30 cellular contexts compared by ENCODE assay signal in genomic region chr4:108352664-108353308, GRCh38.
DNase-seq lines count a peak whose midpoint lies in the region; ATAC-seq and TF ChIP-seq lines count a peak whose summit lies in the region.
"Had no signal": no experiment of that assay in that cellular context is flagged by ENCODE, and none has a peak within 500 bp of the region (broad histone marks: within the 10 kb centered on the region; RNA-seq: fewer than 3 reads in every experiment).

No MANE protein-coding gene starts in this region.

- WGBS in mesodermal cell (ENCODE audit: insufficient coverage in 2 of 2), 2 experiments = 96 to 100% methylated on average over 3 of the region's 6 CpGs

- H3K27ac ChIP-seq in SK-N-MC (0 out of 2 replicates have a peak overlapping the region, but pooled peaks have one; percentile 38), mesodermal cell (ENCODE audit: low read depth, low read length, severe bottlenecking) (peak overlapping the region; percentile 72), foreskin keratinocyte (no peak overlapping the region)
- H3K27ac ChIP-seq: coronary artery, esophagus muscularis mucosa, spleen, transverse colon had no signal

- DNase-seq in COLO829 (ENCODE audit: low spot score) (peak; percentile 32), HuH-7 (ENCODE audit: low spot score) (peak; percentile 20), SK-N-MC (ENCODE audit: low read depth, low spot score) (no peak), foreskin keratinocyte (no peak), NOMO-1 treated with DMSO at 0.1 percent for 48 hours (lab: John Stamatoyannopoulos, UW; ENCODE audit: unreplicated experiment) (no peak)
- no peak for DNase-seq in activated CD4-positive, CD25-positive, alpha-beta regulatory T cell (lab: John Stamatoyannopoulos, UW)
- DNase-seq: activated CD4-positive, alpha-beta T cell treated with anti-CD3 and anti-CD28 coated beads for 36 hours; activated effector memory CD4-positive, alpha-beta T cell treated with Interleukin-2 at 50 U/mL for 16 hours; activated naive CD8-positive, alpha-beta T cell treated with anti-CD3 and anti-CD28 coated beads for 36 hours; activated T-cell treated with anti-CD3 and anti-CD28 coated beads for 4 hours; aorta; C1 segment of cervical spinal cord; EL; KG1; midbrain; MV-4-11; NCI-H146; NCI-H2171 treated with DMSO at 0.1 percent for 48 hours; NCI-H524; nephron progenitor cell; RPMI8226; SK-N-SH; spleen; T-helper 2 cell; transverse colon had no signal

- no peak overlapping the region for H3K4me3 ChIP-seq in SK-N-MC
- no peak overlapping the region for H3K4me3 ChIP-seq in mesodermal cell (ENCODE audit: extremely low read depth, insufficient read depth, low read length, poor library complexity, severe bottlenecking)
- H3K4me3 ChIP-seq: coronary artery, esophagus muscularis mucosa, GM12878, spleen, transverse colon had no signal

- no peak overlapping the region for H3K9ac ChIP-seq in SK-N-MC (ENCODE audit: insufficient read length)
- H3K9ac ChIP-seq: SK-N-SH had no signal

- peaks cover 2% of the 10 kb centered on the region for H3K27me3 ChIP-seq in foreskin keratinocyte
- H3K27me3 ChIP-seq: esophagus muscularis mucosa, spleen, transverse colon had no signal

- H3K4me1 ChIP-seq in mesodermal cell (ENCODE audit: control insufficient read depth, insufficient read depth, low read length, poor library complexity, severe bottlenecking) (peaks cover 54% of the 10 kb centered on the region), foreskin keratinocyte (no peaks in the 10 kb centered on the region)

- ATAC-seq in foreskin keratinocyte (no peak), HG03039 (IDR thresholded peaks at IDR 0.05; ENCODE audit: unreplicated experiment) (no peak)
- ATAC-seq: activated CD4-positive, alpha-beta T cell treated with anti-CD3 and anti-CD28 coated beads for 36 hours; GM12878 had no signal

- no peak for TF ChIP-seq CTCF in foreskin keratinocyte (conservative IDR thresholded peaks at IDR 0.05)

- no peaks in the 10 kb centered on the region for H3K9me3 ChIP-seq in SK-N-MC (ENCODE audit: low read depth, low read length)
- H3K9me3 ChIP-seq in mesodermal cell (ENCODE audit: control insufficient read depth, low read length) = no peaks in the 10 kb centered on the region
- H3K9me3 ChIP-seq: esophagus muscularis mucosa, SK-N-SH, spleen, transverse colon had no signal

- H3K36me3 ChIP-seq in SK-N-MC (ENCODE audit: insufficient read depth, low read length) = no peaks in the 10 kb centered on the region
- H3K36me3 ChIP-seq in mesodermal cell (ENCODE audit: control insufficient read depth, insufficient read depth, low read length) = no peaks in the 10 kb centered on the region
- H3K36me3 ChIP-seq: esophagus muscularis mucosa, spleen, transverse colon had no signal

Comparison
In these comparisons a context has a peak if more than half of its experiments do, and no peak if none do; other contexts are left out.
1. DNase-seq: peak in COLO829 (single experiment) and HuH-7 (single experiment); none in SK-N-MC (single experiment), foreskin keratinocyte (0 of 2), activated CD4-positive, CD25-positive, alpha-beta regulatory T cell (0 of 4) and NOMO-1 treated with DMSO at 0.1 percent for 48 hours (single experiment).